ENCODE assay signal across 22 cellular contexts in the genomic region with DNA sequence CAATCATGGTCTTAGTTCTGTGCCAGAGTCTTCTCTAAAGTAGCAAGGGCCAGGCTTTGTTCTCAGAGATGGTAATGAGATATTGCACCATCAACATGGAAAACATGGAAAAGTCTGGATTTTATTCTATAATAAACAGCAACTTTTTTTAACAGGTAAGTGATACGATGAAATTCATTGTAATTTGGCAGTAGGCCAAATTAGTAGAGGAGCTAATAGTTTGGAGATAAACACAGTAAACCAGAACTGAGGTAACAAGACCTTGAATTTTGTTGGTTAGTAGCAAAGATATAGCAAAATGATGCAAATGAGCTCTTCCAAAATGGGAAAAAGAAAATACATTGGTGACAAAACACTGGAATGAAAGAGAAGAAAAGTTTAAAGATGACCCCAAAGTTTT.
A peak's percentile ranks its signal among the peaks of the same experiment; 100 is the strongest.
DNase-seq lines count a peak whose midpoint lies in the region; ATAC-seq and TF ChIP-seq lines count a peak whose summit lies in the region.
"Had no signal": no experiment of that assay in that cellular context is flagged by ENCODE, and none has a peak within 500 bp of the region (broad histone marks: within the 10 kb centered on the region; RNA-seq: fewer than 3 reads in every experiment).

No MANE protein-coding gene starts in this region.

- H3K27ac ChIP-seq in GM23338 (ENCODE audit: low read depth): no peak overlapping the region
- H3K27ac ChIP-seq: C4-2B had no signal

- H3K36me3 Mint-ChIP-seq in activated naive CD4-positive, alpha-beta T cell treated with anti-CD3 and anti-CD28 coated beads for 36 hours (ENCODE audit: low read depth): peaks cover 72% of the 10 kb centered on the region
- H3K36me3 Mint-ChIP-seq in activated naive CD4-positive, alpha-beta T cell treated with anti-CD3 and anti-CD28 coated beads, Interleukin-2, amount 50 U/mL, for 72 hours: peaks cover 58 to 82% of the 10 kb centered on the region in 2 donors
- peaks cover 92% of the 10 kb centered on the region for H3K36me3 Mint-ChIP-seq in activated T-helper 17 cell treated with anti-CD3 and anti-CD28 coated beads, Interleukin-2, amount 50 U/mL, for 72 hours (ENCODE audit: low read depth)
- H3K36me3 Mint-ChIP-seq in central memory CD8-positive, alpha-beta T cell (ENCODE audit: insufficient read depth): peaks cover 29% of the 10 kb centered on the region
- peaks cover 67% of the 10 kb centered on the region for H3K36me3 Mint-ChIP-seq in type B pancreatic cell
- H3K36me3 Mint-ChIP-seq in GM23338 (ENCODE audit: low read depth): peaks cover 5% of the 10 kb centered on the region; the same call in 2 of the 3 replicates

- intact Hi-C loops in activated naive CD4-positive, alpha-beta T cell treated with anti-CD3 and anti-CD28 coated beads for 36 hours (cut with micrococcal nuclease): no loop called here

- H3K9me2 ChIP-seq in GM23338 (ENCODE audit: insufficient read depth): 0 out of 2 replicates have a peak, but pooled peaks cover 6% of the 10 kb centered on the region

- H3K27ac Mint-ChIP-seq in activated naive CD4-positive, alpha-beta T cell treated with anti-CD3 and anti-CD28 coated beads for 36 hours: peak overlapping the region; percentile 72
- no peak overlapping the region for H3K27ac Mint-ChIP-seq in activated naive CD4-positive, alpha-beta T cell treated with anti-CD3 and anti-CD28 coated beads, Interleukin-2, amount 50 U/mL, for 72 hours
- H3K27ac Mint-ChIP-seq in activated T-helper 17 cell treated with anti-CD3 and anti-CD28 coated beads, Interleukin-2, amount 50 U/mL, for 72 hours: peak overlapping the region; percentile 71
- peak overlapping the region; percentile 72 for H3K27ac Mint-ChIP-seq in central memory CD8-positive, alpha-beta T cell (ENCODE audit: low read depth)
- H3K27ac Mint-ChIP-seq in type B pancreatic cell (no peak overlapping the region), GM23338 (no peak overlapping the region)
- H3K27ac Mint-ChIP-seq: H9 had no signal

- H3K9me3 Mint-ChIP-seq in activated naive CD4-positive, alpha-beta T cell treated with anti-CD3 and anti-CD28 coated beads for 36 hours: peaks cover 4% of the 10 kb centered on the region
- H3K9me3 Mint-ChIP-seq in activated naive CD4-positive, alpha-beta T cell treated with anti-CD3 and anti-CD28 coated beads, Interleukin-2, amount 50 U/mL, for 72 hours: no peaks in the 10 kb centered on the region
- peaks cover 7% of the 10 kb centered on the region for H3K9me3 Mint-ChIP-seq in activated T-helper 17 cell treated with anti-CD3 and anti-CD28 coated beads, Interleukin-2, amount 50 U/mL, for 72 hours
- H3K9me3 Mint-ChIP-seq in central memory CD8-positive, alpha-beta T cell: no peaks in the 10 kb centered on the region
- H3K9me3 Mint-ChIP-seq in type B pancreatic cell (no peaks in the 10 kb centered on the region), GM23338 (no peaks in the 10 kb centered on the region)
- H3K9me3 Mint-ChIP-seq: H9 had no signal

- 0 out of 2 replicates have a peak, but pooled peaks cover 3% of the 10 kb centered on the region for H3K4me1 ChIP-seq in GM23338 (ENCODE audit: insufficient read depth)
- H3K4me1 ChIP-seq: Caco-2 had no signal

- H3K4me2 ChIP-seq in GM23338: no peak overlapping the region

- H3K36me3 ChIP-seq in GM23338 (ENCODE audit: insufficient read depth): no peaks in the 10 kb centered on the region

- H3K79me2 ChIP-seq in GM23338 (replicated peaks; ENCODE audit: insufficient read depth): no peaks in the 10 kb centered on the region

- no peaks in the 10 kb centered on the region for H4K20me1 ChIP-seq in GM23338 (replicated peaks; ENCODE audit: insufficient read depth)

- H3F3A ChIP-seq in GM23338 (replicated peaks; ENCODE audit: low read depth): no peaks in the 10 kb centered on the region

- H3K27me3 ChIP-seq in GM23338 (ENCODE audit: insufficient read depth): no peaks in the 10 kb centered on the region

- no peaks in the 10 kb centered on the region for H3K27me3 Mint-ChIP-seq in activated naive CD4-positive, alpha-beta T cell treated with anti-CD3 and anti-CD28 coated beads for 36 hours (ENCODE audit: low read depth)
- H3K27me3 Mint-ChIP-seq in activated T-helper 17 cell treated with anti-CD3 and anti-CD28 coated beads, Interleukin-2, amount 50 U/mL, for 72 hours: no peaks in the 10 kb centered on the region
- no peaks in the 10 kb centered on the region for H3K27me3 Mint-ChIP-seq in central memory CD8-positive, alpha-beta T cell
- H3K27me3 Mint-ChIP-seq in type B pancreatic cell (no peaks in the 10 kb centered on the region), GM23338 (ENCODE audit: insufficient read depth, low read depth, poor library complexity) (no peaks in the 10 kb centered on the region)

- peaks cover 38% of the 10 kb centered on the region for H3K4me1 Mint-ChIP-seq in activated naive CD4-positive, alpha-beta T cell treated with anti-CD3 and anti-CD28 coated beads for 36 hours (ENCODE audit: low read depth)
- H3K4me1 Mint-ChIP-seq in activated T-helper 17 cell treated with anti-CD3 and anti-CD28 coated beads, Interleukin-2, amount 50 U/mL, for 72 hours: peaks cover 47% of the 10 kb centered on the region
- peaks cover 18% of the 10 kb centered on the region for H3K4me1 Mint-ChIP-seq in central memory CD8-positive, alpha-beta T cell
- H3K4me1 Mint-ChIP-seq in type B pancreatic cell (ENCODE audit: unreplicated experiment) (no peaks in the 10 kb centered on the region), GM23338 (peaks cover 10% of the 10 kb centered on the region; the same call in 2 of the 3 replicates)

- no peak for TF ChIP-seq CTCF in type B pancreatic cell (conservative IDR thresholded peaks at IDR 0.05)
- no peak for TF ChIP-seq CTCF in GM23338 (conservative IDR thresholded peaks at IDR 0.05; ENCODE audit: low read depth in 2 of 2)

- no peak overlapping the region for H3K4me3 Mint-ChIP-seq in activated naive CD4-positive, alpha-beta T cell treated with anti-CD3 and anti-CD28 coated beads for 36 hours
- H3K4me3 Mint-ChIP-seq in activated T-helper 17 cell treated with anti-CD3 and anti-CD28 coated beads, Interleukin-2, amount 50 U/mL, for 72 hours: peak overlapping the region; percentile 27
- H3K4me3 Mint-ChIP-seq in central memory CD8-positive, alpha-beta T cell: no peak overlapping the region
- no peak overlapping the region for H3K4me3 Mint-ChIP-seq in type B pancreatic cell
- no peak overlapping the region for H3K4me3 Mint-ChIP-seq in GM23338
- H3K4me3 Mint-ChIP-seq: H9 had no signal

- no peak overlapping the region for H3K4me3 ChIP-seq in GM23338

- CTCF ChIA-PET in activated naive CD4-positive, alpha-beta T cell treated with anti-CD3 and anti-CD28 coated beads for 36 hours (lab: Charles Lee): interaction anchor here (0.6 kb wide), 1 partner anchor 21 kb away, joined by 4 read pairs; no protein-coding TSS in a partner anchor

- no peak for ATAC-seq in activated naive CD4-positive, alpha-beta T cell treated with anti-CD3 and anti-CD28 coated beads, Interleukin-2, amount 50 U/mL, for 72 hours
- ATAC-seq in activated T-helper 17 cell treated with anti-CD3 and anti-CD28 coated beads, Interleukin-2, amount 50 U/mL, for 72 hours (replicated peaks): no peak
- ATAC-seq in central memory CD8-positive, alpha-beta T cell (replicated peaks; ENCODE audit: extremely low read depth, poor library complexity, severe bottlenecking): no peak
- no peak for ATAC-seq in HG02852 (IDR thresholded peaks at IDR 0.05; ENCODE audit: unreplicated experiment)
- no peak for ATAC-seq in GM23338

- no peak overlapping the region for H2AFZ ChIP-seq in GM23338

- DNase-seq in activated naive CD4-positive, alpha-beta T cell treated with anti-CD3 and anti-CD28 coated beads for 36 hours: no peak
- no peak for DNase-seq in activated naive CD4-positive, alpha-beta T cell treated with anti-CD3 and anti-CD28 coated beads, Interleukin-2, amount 50 U/mL, for 72 hours (ENCODE audit: low spot score in 2 of 2)
- DNase-seq in central memory CD8-positive, alpha-beta T cell (ENCODE audit: low spot score in 2 of 2): no peak
- DNase-seq in type B pancreatic cell (ENCODE audit: extremely low spot score, unreplicated experiment) (no peak), GM23338 (ENCODE audit: low spot score) (no peak)
- DNase-seq: AML-193, Caco-2, DMS153, GDM1, H9, IMR-90, Karpas-422, NCI-H1436, NCI-H1930, NCI-H226, NCI-H524, NCI-H82, OCI-M1, SHP77 had no signal

TF ChIP-seq in GM23338, 12 proteins besides CTCF, POLR2A, EP300 and RAD21:
- TF ChIP-seq CREB1 (CRISPR knock-in tag; IDR thresholded peaks at IDR 0.05; ENCODE audit: low read depth) (no peak), EZH2 (IDR thresholded peaks at IDR 0.05; ENCODE audit: low read depth, unreplicated experiment) (no peak), NANOG (IDR thresholded peaks at IDR 0.05; ENCODE audit: borderline replicate concordance) (no peak)
TF ChIP-seq in GM23338: peak in this region for 0.

Comparison
In these comparisons a context has a peak if more than half of its experiments do, and no peak if none do; other contexts are left out.
1. H3K27ac Mint-ChIP-seq: peak in activated naive CD4-positive, alpha-beta T cell treated with anti-CD3 and anti-CD28 coated beads for 36 hours (single experiment), activated T-helper 17 cell treated with anti-CD3 and anti-CD28 coated beads, Interleukin-2, amount 50 U/mL, for 72 hours (single experiment) and central memory CD8-positive, alpha-beta T cell (single experiment); none in activated naive CD4-positive, alpha-beta T cell treated with anti-CD3 and anti-CD28 coated beads, Interleukin-2, amount 50 U/mL, for 72 hours (0 of 2), type B pancreatic cell (single experiment) and GM23338 (single experiment).